15 cellular contexts compared by ENCODE assay signal in genomic region chr6:2729921-2730320, GRCh38. TPM values are rescaled to one million over a fixed set of nuclear protein-coding genes. Genes with fewer than 3 reads are reported as not detected.
DNase-seq lines count a peak whose midpoint lies in the region; ATAC-seq and TF ChIP-seq lines count a peak whose summit lies in the region.
"Had no signal": no experiment of that assay in that cellular context is flagged by ENCODE, and none has a peak within 500 bp of the region (broad histone marks: within the 10 kb centered on the region; RNA-seq: fewer than 3 reads in every experiment).

No MANE protein-coding gene starts in this region.

- intact Hi-C loops in right cardiac atrium (cut with DNase I) (no loop called here), heart right ventricle (cut with DNase I) (no loop called here), sciatic nerve (cut with DNase I) (no loop called here)

- ATAC-seq in right cardiac atrium: no peak
- no peak for ATAC-seq in heart right ventricle
- peak; percentile 44 for ATAC-seq in sciatic nerve
- ATAC-seq in GM21619 (IDR thresholded peaks at IDR 0.05; ENCODE audit: unreplicated experiment): no peak

- WGBS in right cardiac atrium: 82% methylated on average over 10 of the region's 10 CpGs
- WGBS in heart right ventricle, 2 donors: 89 to 90% methylated on average over 10 of the region's 10 CpGs

- no peak overlapping the region for H3K4me3 ChIP-seq in right cardiac atrium (ENCODE audit: low read length)
- H3K4me3 ChIP-seq in heart right ventricle: no peak overlapping the region
- H3K4me3 ChIP-seq: HAP-1 had no signal

- H3K27me3 ChIP-seq in right cardiac atrium (ENCODE audit: control insufficient read depth, insufficient read depth) (no peaks in the 10 kb centered on the region), heart right ventricle (no peaks in the 10 kb centered on the region), layer of hippocampus (ENCODE audit: control insufficient read depth, insufficient read depth, low read length) (no peaks in the 10 kb centered on the region)

- DNase-seq in right cardiac atrium (no peak), heart right ventricle (no peak), sciatic nerve (ENCODE audit: low spot score) (no peak), NCI-H1417 treated with DMSO at 0.1 percent for 48 hours (lab: John Stamatoyannopoulos, UW) (no peak), SIG-M5 (lab: John Stamatoyannopoulos, UW) (no peak)
- DNase-seq: Caco-2; CD4-positive, alpha-beta T cell; DMS153; DMS79; GF-D8 had no signal

- H3K9me3 ChIP-seq in right cardiac atrium (ENCODE audit: control insufficient read depth, low read length) (no peaks in the 10 kb centered on the region), heart right ventricle (no peaks in the 10 kb centered on the region)
- H3K9me3 ChIP-seq: Caco-2, HAP-1 had no signal

- no peak for TF ChIP-seq CTCF in heart right ventricle (IDR thresholded peaks at IDR 0.05)
- TF ChIP-seq CTCF in VCaP (conservative IDR thresholded peaks at IDR 0.05): no peak

- no peaks in the 10 kb centered on the region for H3K36me3 ChIP-seq in heart right ventricle
- H3K36me3 ChIP-seq: HAP-1 had no signal

- peaks cover 5% of the 10 kb centered on the region for H3K4me1 ChIP-seq in right cardiac atrium (ENCODE audit: control insufficient read depth, insufficient read depth, low read length)
- peaks cover 2 to 64% (median 38%) of the 10 kb centered on the region in 9 donors for H3K4me1 ChIP-seq in heart right ventricle
- H3K4me1 ChIP-seq: HAP-1 had no signal

- H3K27ac ChIP-seq in right cardiac atrium (ENCODE audit: low read length) (peak overlapping the region; percentile 8), heart right ventricle (peak overlapping the region in 1 of 10 donors; percentile 0), VCaP (peak overlapping the region; percentile 82; the same call in 1 of the 2 replicates), layer of hippocampus (ENCODE audit: low read depth, low read length) (peak overlapping the region; percentile 42)
- H3K27ac ChIP-seq: C4-2B had no signal

RNA-seq across cellular contexts. Expression of gene MYLK4, which starts 20.8 kb away (rescaled TPM):
- total RNA-seq in right cardiac atrium (1 to 10 TPM; 1.9 to 3.7 (median 2.5) TPM), heart right ventricle (1 to 10 TPM in 4 of 10 donors, under 1 TPM in 6; 0.42 to 2.5 (median 0.98) TPM), sciatic nerve (0.98 TPM)
- polyA plus RNA-seq in right cardiac atrium (1.3 TPM), heart right ventricle (under 1 TPM; 0.13 to 0.88 TPM)

RNA-seq across cellular contexts. Expression of gene WRNIP1, which starts 35.3 kb away (rescaled TPM):
- total RNA-seq in right cardiac atrium: 10 to 100 TPM; 34.7 to 49.3 (median 43.6) TPM
- 44.1 TPM for polyA plus RNA-seq in right cardiac atrium
- 10 to 100 TPM; 29.7 to 41.7 (median 35.4) TPM for total RNA-seq in heart right ventricle
- polyA plus RNA-seq in heart right ventricle: 10 to 100 TPM; 35.8 to 44.9 TPM
- 30.8 TPM for total RNA-seq in sciatic nerve
